ENCODE assay signal across 33 cellular contexts in genomic region chr11:129569007-129569406, GRCh38.
"Had no signal": no experiment of that assay in that cellular context is flagged by ENCODE, and none has a peak within 500 bp of the region (broad histone marks: within the 10 kb centered on the region; RNA-seq: fewer than 3 reads in every experiment).

No MANE protein-coding gene starts in this region.

- H3K27me3 ChIP-seq: Peyer's patch, SJSA1 had no signal

- H3K27ac ChIP-seq: Peyer's patch, SJSA1 had no signal

- H3K4me2 ChIP-seq: SK-N-SH had no signal

- H3K4me1 ChIP-seq: Peyer's patch, SJSA1 had no signal

- DNase-seq: Kasumi-1, KG1, MG63, NCI-H1048, NCI-H1092 treated with DMSO at 0.1 percent for 48 hours, NCI-H1105 treated with DMSO at 0.1 percent for 48 hours, NCI-H1417, NCI-H1436, NCI-H146, NCI-H1694, NCI-H187, NCI-H1930, NCI-H2029 treated with DMSO at 0.1 percent for 48 hours, NCI-H2081 treated with DMSO at 0.1 percent for 48 hours, NCI-H2107, NCI-H2171, NCI-H226, NCI-H446 treated with DMSO at 0.1 percent for 48 hours, NCI-H510A, NCI-H524, NCI-H526, NCI-H69, NCI-H748 treated with DMSO at 0.1 percent for 48 hours, NCI-H82, OCI-M1, PC-3, Peyer's patch, Right ventricle myocardium superior, RPMI8226, SHP77 treated with DMSO at 0.1 percent for 48 hours, SK-N-SH, SW 1271 had no signal

- H3K9ac ChIP-seq: SK-N-SH had no signal

- H3K36me3 ChIP-seq: MG63, Peyer's patch, SJSA1 had no signal

- ATAC-seq: PC-3 had no signal

- H3K4me3 ChIP-seq: MG63, Peyer's patch, SJSA1 had no signal

- H3K9me3 ChIP-seq: MG63, SJSA1, SK-N-SH had no signal
